22 cellular contexts compared by ENCODE assay signal in the genomic region with DNA sequence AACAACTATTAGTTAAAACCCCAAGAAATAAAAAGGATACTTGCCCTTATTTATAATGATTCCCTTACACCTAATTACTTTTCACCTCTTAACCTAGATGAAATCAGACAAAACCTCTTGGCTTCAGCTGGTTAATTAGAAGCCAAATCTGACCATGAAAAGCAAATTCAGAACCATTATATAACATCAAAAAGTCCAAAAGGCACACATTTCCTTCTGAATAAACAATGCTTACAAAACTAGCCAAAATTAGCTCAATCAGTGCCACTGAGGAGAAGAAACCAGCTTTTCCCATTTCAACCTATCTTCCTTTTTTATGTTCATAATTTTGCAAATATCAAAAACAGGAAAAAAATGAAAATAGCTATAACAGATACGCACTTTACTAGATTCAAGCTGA. TPM values are rescaled to one million over a fixed set of nuclear protein-coding genes. Genes with fewer than 3 reads are reported as not detected.
DNase-seq lines count a peak whose midpoint lies in the region; ATAC-seq and TF ChIP-seq lines count a peak whose summit lies in the region.
"Had no signal": no experiment of that assay in that cellular context is flagged by ENCODE, and none has a peak within 500 bp of the region (broad histone marks: within the 10 kb centered on the region; RNA-seq: fewer than 3 reads in every experiment).

No MANE protein-coding gene starts in this region.

- H3K36me3 Mint-ChIP-seq in activated naive CD4-positive, alpha-beta T cell treated with anti-CD3 and anti-CD28 coated beads for 36 hours (ENCODE audit: low read depth), result peaks cover 1% of the 10 kb centered on the region

- CTCF ChIA-PET in activated naive CD4-positive, alpha-beta T cell treated with anti-CD3 and anti-CD28 coated beads for 36 hours (lab: Charles Lee), result no interaction called here

- no peak overlapping the region for H2AK5ac ChIP-seq in mesendoderm (ENCODE audit: low read length)

- H2BK120ac ChIP-seq in mesendoderm (ENCODE audit: low read depth, low read length), result no peak overlapping the region

- H3K9me3 ChIP-seq in SK-N-MC (ENCODE audit: low read depth, low read length) (no peaks in the 10 kb centered on the region), hepatocyte (ENCODE audit: low read depth) (no peaks in the 10 kb centered on the region), left lung (no peaks in the 10 kb centered on the region), SJCRH30 (replicated peaks) (no peaks in the 10 kb centered on the region)
- H3K9me3 ChIP-seq: MG63, SK-N-SH had no signal

- H2BK15ac ChIP-seq in mesendoderm (replicated peaks; ENCODE audit: low read depth), result no peak overlapping the region

- TF ChIP-seq CTCF in hepatocyte (IDR thresholded peaks at IDR 0.05; ENCODE audit: poor library complexity) (no peak), left lung (IDR thresholded peaks at IDR 0.05) (no peak)

- H3K4me1 ChIP-seq in hepatocyte (ENCODE audit: insufficient read depth) (no peaks in the 10 kb centered on the region), mesendoderm (ENCODE audit: control insufficient read depth, low read depth, low read length) (no peaks in the 10 kb centered on the region), left lung (no peaks in the 10 kb centered on the region), SJCRH30 (0 out of 2 replicates have a peak, but pooled peaks cover 4% of the 10 kb centered on the region)

- no peak overlapping the region for H3K56ac ChIP-seq in mesendoderm (ENCODE audit: low read length)

- H3K36me3 ChIP-seq in SK-N-MC (ENCODE audit: insufficient read depth, low read length) (peaks cover 11% of the 10 kb centered on the region; the same call in 1 of the 2 replicates), hepatocyte (replicated peaks; ENCODE audit: insufficient read depth, low read depth) (no peaks in the 10 kb centered on the region), mesendoderm (ENCODE audit: control insufficient read depth, insufficient read depth, low read length) (no peaks in the 10 kb centered on the region), left lung (no peaks in the 10 kb centered on the region), SJCRH30 (0 out of 2 replicates have a peak, but pooled peaks cover 5% of the 10 kb centered on the region)
- H3K36me3 ChIP-seq: MG63 had no signal

- intact Hi-C loops in activated naive CD4-positive, alpha-beta T cell treated with anti-CD3 and anti-CD28 coated beads for 36 hours (cut with micrococcal nuclease), result no loop called here
- intact Hi-C loops in left lung (cut with DNase I), result no loop called here

- H3K27me3 ChIP-seq in hepatocyte, result no peaks in the 10 kb centered on the region
- no peaks in the 10 kb centered on the region for H3K27me3 ChIP-seq in mesendoderm (ENCODE audit: insufficient read depth, low read length, poor library complexity)
- H3K27me3 ChIP-seq in left lung, result no peaks in the 10 kb centered on the region
- H3K27me3 ChIP-seq in SJCRH30, result no peaks in the 10 kb centered on the region
- H3K27me3 ChIP-seq: MG63 had no signal

- H3K79me2 ChIP-seq in hepatocyte (peaks cover 3% of the 10 kb centered on the region), mesendoderm (ENCODE audit: control insufficient read depth, insufficient read depth, low read length) (no peaks in the 10 kb centered on the region)

- H3K27ac ChIP-seq in SK-N-MC, result peak overlapping the region; percentile 2; the same call in 1 of the 2 replicates
- no peak overlapping the region for H3K27ac ChIP-seq in hepatocyte
- H3K27ac ChIP-seq in mesendoderm (ENCODE audit: low read depth, low read length), result no peak overlapping the region
- H3K27ac ChIP-seq in left lung, result no peak overlapping the region
- no peak overlapping the region for H3K27ac ChIP-seq in SJCRH30
- H3K27ac ChIP-seq: C4-2B, HL-60 had no signal

- no peaks in the 10 kb centered on the region for H4K20me1 ChIP-seq in hepatocyte (ENCODE audit: insufficient read depth, poor library complexity, severe bottlenecking)

- 0% methylated on average over 1 of the region's 1 CpG for WGBS in hepatocyte (ENCODE audit: low lambda C conversion rate, missing lambda C conversion rate)
- no CpG with 5 or more reads among the region's 1 CpG for WGBS in mesendoderm (ENCODE audit: extremely low coverage, insufficient coverage, low lambda C conversion rate)

- H3K4me2 ChIP-seq in hepatocyte, result peak overlapping the region; percentile 16
- no peak overlapping the region for H3K4me2 ChIP-seq in mesendoderm (ENCODE audit: low read length)
- H3K4me2 ChIP-seq: SK-N-SH had no signal

- H3K79me1 ChIP-seq in mesendoderm (ENCODE audit: low read length), result no peaks in the 10 kb centered on the region

- no peaks in the 10 kb centered on the region for H3K9me2 ChIP-seq in hepatocyte (replicated peaks; ENCODE audit: insufficient read depth)
- H3K9me2 ChIP-seq: SK-N-SH had no signal

- DNase-seq in SK-N-MC (ENCODE audit: low read depth, low spot score), result no peak
- no peak for DNase-seq in hepatocyte (ENCODE audit: low spot score)
- DNase-seq in mesendoderm, result no peak
- DNase-seq in activated naive CD4-positive, alpha-beta T cell treated with anti-CD3 and anti-CD28 coated beads for 36 hours, result no peak
- DNase-seq in left lung, result no peak
- no peak for DNase-seq in SJCRH30
- DNase-seq in HK-2 (ENCODE audit: unreplicated experiment), result no peak
- DNase-seq: AML-193, DMS79 treated with DMSO at 0.1 percent for 48 hours, H9, Karpas-422, MG63, NCI-H1048, NCI-H1436 treated with DMSO at 0.1 percent for 48 hours, NCI-H2081, NCI-H2171 treated with DMSO at 0.1 percent for 48 hours, NCI-H446 treated with DMSO at 0.1 percent for 48 hours, SK-N-SH had no signal

- no peak overlapping the region for H4K5ac ChIP-seq in mesendoderm (ENCODE audit: low read length)

- H3K9ac ChIP-seq in SK-N-MC (ENCODE audit: insufficient read length) (peak overlapping the region; percentile 16), mesendoderm (ENCODE audit: low read length) (no peak overlapping the region)
- H3K9ac ChIP-seq: SK-N-SH had no signal

- H3K4ac ChIP-seq in mesendoderm (ENCODE audit: low read depth, low read length), result no peak overlapping the region

- H3K18ac ChIP-seq in mesendoderm (ENCODE audit: low read length), result no peak overlapping the region

- H3K4me3 Mint-ChIP-seq in activated naive CD4-positive, alpha-beta T cell treated with anti-CD3 and anti-CD28 coated beads for 36 hours, result no peak overlapping the region
- H3K4me3 Mint-ChIP-seq: H9 had no signal

- H2BK5ac ChIP-seq in mesendoderm (ENCODE audit: low read length), result peak overlapping the region; percentile 43

- H4K8ac ChIP-seq in mesendoderm (ENCODE audit: low read depth, low read length), result no peak overlapping the region

- peaks cover 2% of the 10 kb centered on the region for H3K9me3 Mint-ChIP-seq in activated naive CD4-positive, alpha-beta T cell treated with anti-CD3 and anti-CD28 coated beads for 36 hours

- no peak overlapping the region for H3K27ac Mint-ChIP-seq in activated naive CD4-positive, alpha-beta T cell treated with anti-CD3 and anti-CD28 coated beads for 36 hours
- H3K27ac Mint-ChIP-seq: H9, IgD-negative memory B cell had no signal

- ATAC-seq in left lung, result no peak
- ATAC-seq: Right ventricle myocardium inferior had no signal

- H3K4me1 Mint-ChIP-seq in activated naive CD4-positive, alpha-beta T cell treated with anti-CD3 and anti-CD28 coated beads for 36 hours (ENCODE audit: low read depth), result peaks cover 4% of the 10 kb centered on the region

- no peak overlapping the region for H2AFZ ChIP-seq in hepatocyte

- no peak overlapping the region for H3K23ac ChIP-seq in mesendoderm (ENCODE audit: low read length)

- H3K27me3 Mint-ChIP-seq in activated naive CD4-positive, alpha-beta T cell treated with anti-CD3 and anti-CD28 coated beads for 36 hours (ENCODE audit: low read depth), result peaks cover 12% of the 10 kb centered on the region

- H3K4me3 ChIP-seq in SK-N-MC (peak overlapping the region; percentile 3; the same call in 1 of the 2 replicates), hepatocyte (no peak overlapping the region), mesendoderm (ENCODE audit: low read length) (no peak overlapping the region), left lung (no peak overlapping the region), SJCRH30 (no peak overlapping the region)
- H3K4me3 ChIP-seq: MG63 had no signal

RNA-seq across cellular contexts. Expression of a gene that starts 3.2 kb away (rescaled TPM):
- total RNA-seq in hepatocyte, result 22.0 and 43.8 TPM in 2 replicates
- 9.7 and 14.3 TPM in 2 replicates for polyA plus RNA-seq in hepatocyte
- 0.69 TPM for polyA plus RNA-seq in mesendoderm (2013, experiment 1 of 2)
- polyA plus RNA-seq in mesendoderm (2013, experiment 2 of 2), result 0.63 TPM
- total RNA-seq in activated naive CD4-positive, alpha-beta T cell treated with anti-CD3 and anti-CD28 coated beads for 36 hours, result 1 to 10 TPM; 2.9 to 3.5 TPM
- 10 to 100 TPM in 1 of 2 donors, 1 to 10 TPM in 1; 7.4 to 13.5 TPM for total RNA-seq in left lung
- 3.4 and 5.7 TPM in 2 replicates for total RNA-seq in SJCRH30 (2014; rRNA removed; shearing (Covaris generic))
